In genomic region chr6:34760108-34760507, GRCh38 we compare ENCODE assay signal across 34 cellular contexts.
"Had no signal": no experiment of that assay in that cellular context is flagged by ENCODE, and none has a peak within 500 bp of the region (broad histone marks: within the 10 kb centered on the region; RNA-seq: fewer than 3 reads in every experiment).

No MANE protein-coding gene starts in this region.

- ATAC-seq: activated CD8-positive, alpha-beta memory T cell treated with anti-CD3 and anti-CD28 coated beads, Interleukin-2, amount 10 ng/mL, durations not matched to agents 7 days and 5 days; activated naive CD8-positive, alpha-beta T cell treated with anti-CD3 and anti-CD28 coated beads, Interleukin-2, amount 50 U/mL, for 24 hours; K562; PC-3 had no signal

- DNase-seq: activated CD4-positive, alpha-beta memory T cell treated with anti-CD3 and anti-CD28 coated beads, Interleukin-2, amount 10 ng/mL, durations not matched to agents 7 days and 5 days; activated CD4-positive, alpha-beta T cell treated with anti-CD3 and anti-CD28 coated beads for 1 hour; activated CD4-positive, alpha-beta T cell treated with anti-CD3 and anti-CD28 coated beads for 48 hours; activated CD4-positive, CD25-positive, alpha-beta regulatory T cell; activated CD8-positive, alpha-beta memory T cell treated with anti-CD3 and anti-CD28 coated beads for 24 hours; activated CD8-positive, alpha-beta memory T cell treated with anti-CD3 and anti-CD28 coated beads, Interleukin-2, amount 10 ng/mL, durations not matched to agents 7 days and 5 days; activated CD8-positive, alpha-beta memory T cell treated with anti-CD3 and anti-CD28 coated beads, Interleukin-2, amount 50 U/mL, for 48 hours; activated effector memory CD4-positive, alpha-beta T cell treated with Interleukin-2 at 50 U/mL for 16 hours; activated naive CD4-positive, alpha-beta T cell treated with anti-CD3 and anti-CD28 coated beads, Interleukin-2, amount 10 ng/mL, durations not matched to agents 7 days and 5 days; activated naive CD8-positive, alpha-beta T cell treated with anti-CD3 and anti-CD28 coated beads, Interleukin-2, amount 50 U/mL, for 24 hours; activated T-cell treated with anti-CD3 and anti-CD28 coated beads, Interleukin-2, amount 50 U/mL, for 48 hours; anterior cingulate cortex; NCI-H1105 treated with DMSO at 0.1 percent for 48 hours; NCI-H1436; NCI-H1694; NCI-H2029 treated with DMSO at 0.1 percent for 48 hours; NCI-H2107; NCI-H2171; NCI-H510A; NCI-H526; NCI-H748 treated with DMSO at 0.1 percent for 48 hours; NK-92 treated with Interleukin-12 subunit alpha and Interleukin-12 subunit beta, amount 100 ng/mL, for 24 hours; PC-3; Peyer's patch; RPMI8226; SW 1271; T-helper 1 cell; T-helper 2 cell; T-helper 9 cell; WERI-Rb-1 had no signal

- H3K4me3 ChIP-seq: K562, Peyer's patch had no signal

- H3K9me3 ChIP-seq: Peyer's patch had no signal

- H3K27me3 Mint-ChIP-seq: activated CD4-positive, alpha-beta memory T cell treated with anti-CD3 and anti-CD28 coated beads, Interleukin-2, amount 10 ng/mL, durations not matched to agents 7 days and 5 days; activated CD8-positive, alpha-beta memory T cell treated with anti-CD3 and anti-CD28 coated beads, Interleukin-2, amount 10 ng/mL, durations not matched to agents 7 days and 5 days; activated naive CD4-positive, alpha-beta T cell treated with anti-CD3 and anti-CD28 coated beads, Interleukin-2, amount 10 ng/mL, durations not matched to agents 7 days and 5 days; activated naive CD8-positive, alpha-beta T cell; activated naive CD8-positive, alpha-beta T cell treated with anti-CD3 and anti-CD28 coated beads, Interleukin-2, amount 50 U/mL, for 24 hours; brain had no signal

- H3K27ac ChIP-seq: Peyer's patch, WERI-Rb-1 had no signal

- FAIRE-seq: bronchial epithelial cell, K562 had no signal

- H3K27ac Mint-ChIP-seq: activated CD4-positive, alpha-beta memory T cell treated with anti-CD3 and anti-CD28 coated beads, Interleukin-2, amount 10 ng/mL, durations not matched to agents 7 days and 5 days; activated naive CD4-positive, alpha-beta T cell treated with anti-CD3 and anti-CD28 coated beads, Interleukin-2, amount 10 ng/mL, durations not matched to agents 7 days and 5 days; activated naive CD8-positive, alpha-beta T cell; activated naive CD8-positive, alpha-beta T cell treated with anti-CD3 and anti-CD28 coated beads, Interleukin-2, amount 50 U/mL, for 24 hours; brain had no signal

- H3K9me3 Mint-ChIP-seq: activated CD4-positive, alpha-beta memory T cell treated with anti-CD3 and anti-CD28 coated beads, Interleukin-2, amount 10 ng/mL, durations not matched to agents 7 days and 5 days; activated naive CD4-positive, alpha-beta T cell treated with anti-CD3 and anti-CD28 coated beads, Interleukin-2, amount 10 ng/mL, durations not matched to agents 7 days and 5 days; activated naive CD8-positive, alpha-beta T cell treated with anti-CD3 and anti-CD28 coated beads, Interleukin-2, amount 50 U/mL, for 24 hours; brain had no signal

- H3K4me3 Mint-ChIP-seq: activated CD4-positive, alpha-beta memory T cell treated with anti-CD3 and anti-CD28 coated beads, Interleukin-2, amount 10 ng/mL, durations not matched to agents 7 days and 5 days; activated CD8-positive, alpha-beta memory T cell treated with anti-CD3 and anti-CD28 coated beads, Interleukin-2, amount 10 ng/mL, durations not matched to agents 7 days and 5 days; activated naive CD8-positive, alpha-beta T cell treated with anti-CD3 and anti-CD28 coated beads, Interleukin-2, amount 50 U/mL, for 24 hours had no signal

- H3K27me3 ChIP-seq: Peyer's patch had no signal
